In genomic region chr2:164691346-164691887, GRCh38 we compare ENCODE assay signal across 17 cellular contexts.
DNase-seq lines count a peak whose midpoint lies in the region; ATAC-seq and TF ChIP-seq lines count a peak whose summit lies in the region.
"Had no signal": no experiment of that assay in that cellular context is flagged by ENCODE, and none has a peak within 500 bp of the region (broad histone marks: within the 10 kb centered on the region; RNA-seq: fewer than 3 reads in every experiment).

No MANE protein-coding gene starts in this region.

- H3K9me3 ChIP-seq in mesenchymal stem cell (ENCODE audit: control insufficient read depth, low read length) = no peaks in the 10 kb centered on the region

- H4K8ac ChIP-seq in mesenchymal stem cell (ENCODE audit: low read length) (no peak overlapping the region), mesendoderm (ENCODE audit: low read depth, low read length) (no peak overlapping the region)

- H3K4me3 Mint-ChIP-seq in nephron = no peak overlapping the region
- H3K4me3 Mint-ChIP-seq: CD4-positive, alpha-beta T cell; HFFc6 had no signal

- peaks cover 27% of the 10 kb centered on the region for H3K36me3 Mint-ChIP-seq in nephron (ENCODE audit: low read depth)

- H2BK120ac ChIP-seq in mesenchymal stem cell (ENCODE audit: low read depth, low read length) (no peak overlapping the region), mesendoderm (ENCODE audit: low read depth, low read length) (no peak overlapping the region)

- no peak overlapping the region for H3K14ac ChIP-seq in mesenchymal stem cell (ENCODE audit: low read length in 2 of 2)

- no peak overlapping the region for H2AFZ ChIP-seq in mesenchymal stem cell (ENCODE audit: low read depth, low read length)

- H3K79me2 ChIP-seq in mesendoderm (ENCODE audit: control insufficient read depth, insufficient read depth, low read length) = no peaks in the 10 kb centered on the region

- peaks cover 9% of the 10 kb centered on the region for H3K79me1 ChIP-seq in mesenchymal stem cell (replicated peaks; ENCODE audit: low read length, poor library complexity, severe bottlenecking)
- no peaks in the 10 kb centered on the region for H3K79me1 ChIP-seq in mesendoderm (ENCODE audit: low read length)

- H4K91ac ChIP-seq in mesenchymal stem cell (ENCODE audit: low read length) = no peak overlapping the region

- 97% methylated on average over 2 of the region's 2 CpGs for WGBS in mesenchymal stem cell
- WGBS in mesendoderm (ENCODE audit: extremely low coverage, insufficient coverage, low lambda C conversion rate) = no CpG with 5 or more reads among the region's 2 CpGs

- H2AK5ac ChIP-seq in mesenchymal stem cell (ENCODE audit: low read length, severe bottlenecking) (peak overlapping the region; percentile 93), mesendoderm (ENCODE audit: low read length) (no peak overlapping the region)

- H2BK15ac ChIP-seq in mesenchymal stem cell (ENCODE audit: low read depth, poor library complexity, severe bottlenecking) (no peak overlapping the region), mesendoderm (replicated peaks; ENCODE audit: low read depth) (no peak overlapping the region)

- no peak overlapping the region for H2BK5ac ChIP-seq in mesenchymal stem cell (ENCODE audit: low read depth, low read length, poor library complexity, severe bottlenecking)
- no peak overlapping the region for H2BK5ac ChIP-seq in mesendoderm (ENCODE audit: low read length)

- H3K9ac ChIP-seq in mesenchymal stem cell (ENCODE audit: low read length) (no peak overlapping the region), mesendoderm (ENCODE audit: low read length) (no peak overlapping the region)

- H3K27me3 ChIP-seq in mesenchymal stem cell (ENCODE audit: control insufficient read depth in 1 of 2, insufficient read depth in 1 of 2, low read length in 2 of 2) = no peaks in the 10 kb centered on the region
- no peaks in the 10 kb centered on the region for H3K27me3 ChIP-seq in mesendoderm (ENCODE audit: insufficient read depth, low read length, poor library complexity)

- H3K36me3 ChIP-seq in mesenchymal stem cell (ENCODE audit: control insufficient read depth in 1 of 2, insufficient read depth in 2 of 2, low read depth in 1 of 2, low read length in 2 of 2) = peaks cover 18% of the 10 kb centered on the region in 2 experiments
- H3K36me3 ChIP-seq in mesendoderm (ENCODE audit: control insufficient read depth, insufficient read depth, low read length) = no peaks in the 10 kb centered on the region

- ATAC-seq in SK-N-SH treated with all-trans-retinoic acid at 6 μM for 48 hours = peak; percentile 59
- no peak for ATAC-seq in GM21529 (IDR thresholded peaks at IDR 0.05; ENCODE audit: unreplicated experiment)
- ATAC-seq: HCT116 had no signal

- no peak overlapping the region for H3K4ac ChIP-seq in mesenchymal stem cell (ENCODE audit: low read depth in 1 of 2, low read length in 2 of 2)
- H3K4ac ChIP-seq in mesendoderm (ENCODE audit: low read depth, low read length) = no peak overlapping the region

- H3K9me3 Mint-ChIP-seq in nephron = no peaks in the 10 kb centered on the region
- H3K9me3 Mint-ChIP-seq: CD4-positive, alpha-beta T cell; HFFc6 had no signal

- H3K18ac ChIP-seq in mesenchymal stem cell (ENCODE audit: low read depth in 1 of 2, low read length in 2 of 2) (no peak overlapping the region), mesendoderm (ENCODE audit: low read length) (no peak overlapping the region)

- H3K23ac ChIP-seq in mesenchymal stem cell (ENCODE audit: low read length in 2 of 2) (no peak overlapping the region), mesendoderm (ENCODE audit: low read length) (no peak overlapping the region)

- no peak for DNase-seq in mesenchymal stem cell
- DNase-seq in NCI-H1417 treated with DMSO at 0.1 percent for 48 hours (lab: John Stamatoyannopoulos, UW) = no peak
- DNase-seq in NCI-H446 treated with DMSO at 0.1 percent for 48 hours (lab: John Stamatoyannopoulos, UW) = no peak
- no peak for DNase-seq in mesendoderm
- DNase-seq: AML-193; CD4-positive, alpha-beta T cell; DMS153; DMS79; GDM1; GOT3; H7; HFFc6 had no signal

- peak overlapping the region; percentile 39 to 81 (median 40) for H3K27ac Mint-ChIP-seq in nephron
- H3K27ac Mint-ChIP-seq: CD4-positive, alpha-beta T cell; HFFc6 had no signal

- no peak overlapping the region for H2BK12ac ChIP-seq in mesenchymal stem cell (ENCODE audit: low read length in 2 of 2)

- no peak for TF ChIP-seq CTCF in nephron (IDR thresholded peaks at IDR 0.05; ENCODE audit: unreplicated experiment in 3 of 3)

- H3K4me1 ChIP-seq in mesenchymal stem cell (ENCODE audit: control insufficient read depth, insufficient read depth, low read depth, low read length) = peaks cover 3% of the 10 kb centered on the region
- H3K4me1 ChIP-seq in mesendoderm (ENCODE audit: control insufficient read depth, low read depth, low read length) = no peaks in the 10 kb centered on the region

- peaks cover 6% of the 10 kb centered on the region for H3K27me3 Mint-ChIP-seq in nephron (ENCODE audit: low read depth)
- H3K27me3 Mint-ChIP-seq: CD4-positive, alpha-beta T cell had no signal

- H3K4me1 Mint-ChIP-seq in nephron = no peaks in the 10 kb centered on the region

- H3K56ac ChIP-seq in mesendoderm (ENCODE audit: low read length) = no peak overlapping the region

- H3K4me2 ChIP-seq in mesenchymal stem cell (ENCODE audit: low read length, poor library complexity, severe bottlenecking) = no peak overlapping the region
- H3K4me2 ChIP-seq in mesendoderm (ENCODE audit: low read length) = no peak overlapping the region

- no peak overlapping the region for H3K4me3 ChIP-seq in mesenchymal stem cell (ENCODE audit: insufficient read depth in 1 of 2, low read depth in 1 of 2, low read length in 2 of 2)
- no peak overlapping the region for H3K4me3 ChIP-seq in mesendoderm (ENCODE audit: low read length)

- no peak overlapping the region for H4K5ac ChIP-seq in mesendoderm (ENCODE audit: low read length)

- H3K27ac ChIP-seq in mesenchymal stem cell (ENCODE audit: low read length, poor library complexity, severe bottlenecking) = peak overlapping the region; percentile 4
- no peak overlapping the region for H3K27ac ChIP-seq in mesendoderm (ENCODE audit: low read depth, low read length)
- H3K27ac ChIP-seq: C4-2B had no signal

TF ChIP-seq in SK-N-SH treated with all-trans-retinoic acid at 6 μM for 48 hours, 23 proteins besides CTCF, POLR2A, EP300 and RAD21:
- no peak for TF ChIP-seq ZNF565 (CRISPR knock-in tag; conservative IDR thresholded peaks at IDR 0.05; ENCODE audit: low read depth)
- 0 out of 2 replicates have a peak, but pooled peaks have one; percentile 69 for TF ChIP-seq CSDC2 (CRISPR knock-in tag; IDR thresholded peaks at IDR 0.05)
- TF ChIP-seq ZFP30 (CRISPR knock-in tag; IDR thresholded peaks at IDR 0.05) = no peak
- no peak for TF ChIP-seq ZNF70 (CRISPR knock-in tag; IDR thresholded peaks at IDR 0.05)
